Comparison of ENCODE assay signal across 19 cellular contexts in genomic region chr10:95437669-95438068, GRCh38.
DNase-seq lines count a peak whose midpoint lies in the region; ATAC-seq, FAIRE-seq and TF ChIP-seq lines count a peak whose summit lies in the region.
"Had no signal": no experiment of that assay in that cellular context is flagged by ENCODE, and none has a peak within 500 bp of the region (broad histone marks: within the 10 kb centered on the region; RNA-seq: fewer than 3 reads in every experiment).

No MANE protein-coding gene starts in this region.

- no peaks in the 10 kb centered on the region for H3K79me1 ChIP-seq in mesendoderm (ENCODE audit: low read length)

- no peak overlapping the region for H4K5ac ChIP-seq in mesendoderm (ENCODE audit: low read length)

- TF ChIP-seq CTCF in stomach (IDR thresholded peaks at IDR 0.05) (no peak), kidney (IDR thresholded peaks at IDR 0.05; ENCODE audit: borderline replicate concordance, extremely low read depth, insufficient read depth) (no peak)

- no peak overlapping the region for H2BK120ac ChIP-seq in mesendoderm (ENCODE audit: low read depth, low read length)

- no peak overlapping the region for H3K18ac ChIP-seq in mesendoderm (ENCODE audit: low read length)

- H3K4me1 ChIP-seq in BLaER1 (peaks cover 93% of the 10 kb centered on the region), mesendoderm (ENCODE audit: control insufficient read depth, low read depth, low read length) (no peaks in the 10 kb centered on the region), stomach (peaks cover 7 to 94% (median 60%) of the 10 kb centered on the region in 4 donors), kidney (ENCODE audit: control insufficient read depth in 1 of 2, insufficient read depth in 1 of 2, low read depth in 1 of 2, low read length in 2 of 2) (peaks cover 0 to 8% of the 10 kb centered on the region in 2 donors)
- H3K4me1 ChIP-seq: HAP-1 had no signal

- DNase-seq in Right ventricle myocardium superior = peak; percentile 72
- peak; percentile 35 for DNase-seq in mesendoderm
- DNase-seq in stomach = no peak
- no peak for DNase-seq in NCI-H1417 treated with DMSO at 0.1 percent for 48 hours (lab: John Stamatoyannopoulos, UW)
- no peak for DNase-seq in NCI-H128 (lab: John Stamatoyannopoulos, UW; ENCODE audit: unreplicated experiment)
- DNase-seq in kidney = no peak
- no peak for DNase-seq in MG63
- DNase-seq: 8988T, C1 segment of cervical spinal cord, GDM1, NCI-H1092 treated with DMSO at 0.1 percent for 48 hours, NCI-H1694 treated with DMSO at 0.1 percent for 48 hours, NCI-H226, NCI-H524 treated with DMSO at 0.1 percent for 48 hours, SHP77 treated with DMSO at 0.1 percent for 48 hours had no signal

- no CpG with 5 or more reads among the region's 7 CpGs for WGBS in mesendoderm (ENCODE audit: extremely low coverage, insufficient coverage, low lambda C conversion rate)
- 66 to 82% (median 69%) methylated on average over 7 of the region's 7 CpGs for WGBS in stomach, 5 donors

- TF ChIP-seq POLR2A in stomach (IDR thresholded peaks at IDR 0.05) = no peak

- no peak overlapping the region for H3K23ac ChIP-seq in mesendoderm (ENCODE audit: low read length)

- H2BK5ac ChIP-seq in mesendoderm (ENCODE audit: low read length) = no peak overlapping the region

- H3K4ac ChIP-seq in mesendoderm (ENCODE audit: low read depth, low read length) = no peak overlapping the region

- H3K4me2 ChIP-seq in BLaER1 (peak overlapping the region; percentile 72), mesendoderm (ENCODE audit: low read length) (no peak overlapping the region)

- no peak overlapping the region for H2AK5ac ChIP-seq in mesendoderm (ENCODE audit: low read length)

- H3K27ac ChIP-seq in BLaER1 = peak overlapping the region; percentile 45; the same call in 1 of the 2 replicates
- no peak overlapping the region for H3K27ac ChIP-seq in mesendoderm (ENCODE audit: low read depth, low read length)
- peak overlapping the region in 4 of 5 donors; percentile 2 to 95 (median 78) for H3K27ac ChIP-seq in stomach
- no peak overlapping the region for H3K27ac ChIP-seq in kidney (ENCODE audit: low read depth in 2 of 2, low read length in 2 of 2)

- H3K9me3 ChIP-seq in BLaER1 (no peaks in the 10 kb centered on the region), stomach (no peaks in the 10 kb centered on the region), kidney (ENCODE audit: control insufficient read depth in 1 of 2, low read length in 2 of 2) (no peaks in the 10 kb centered on the region), MG63 (no peaks in the 10 kb centered on the region)
- H3K9me3 ChIP-seq: HAP-1 had no signal

- H4K20me1 ChIP-seq in BLaER1 = no peaks in the 10 kb centered on the region

- H3K27me3 ChIP-seq in BLaER1 (no peaks in the 10 kb centered on the region), mesendoderm (ENCODE audit: insufficient read depth, low read length, poor library complexity) (no peaks in the 10 kb centered on the region), stomach (no peaks in the 10 kb centered on the region), MG63 (peaks cover 18% of the 10 kb centered on the region)

- intact Hi-C loops in Right ventricle myocardium superior (cut with DNase I) = no loop called here
- intact Hi-C loops in stomach (cut with DNase I; ENCODE audit: low total_unique reads) = no loop called here
- intact Hi-C loops in kidney (cut with DNase I) = no loop called here

- FAIRE-seq in kidney (lab: Jason Lieb, UNC) = no peak
- FAIRE-seq: GM12878, RCC 7860 had no signal

- no peak for TF ChIP-seq EP300 in stomach (IDR thresholded peaks at IDR 0.05)

- H2BK15ac ChIP-seq in mesendoderm (replicated peaks; ENCODE audit: low read depth) = no peak overlapping the region

- H3K36me3 ChIP-seq in BLaER1 (0 out of 2 replicates have a peak, but pooled peaks cover 4% of the 10 kb centered on the region), mesendoderm (ENCODE audit: control insufficient read depth, insufficient read depth, low read length) (no peaks in the 10 kb centered on the region), stomach (peaks cover 20 to 71% (median 57%) of the 10 kb centered on the region in 4 donors), kidney (ENCODE audit: control insufficient read depth in 1 of 2, insufficient read depth in 2 of 2, low read length in 2 of 2) (peaks cover 0 to 8% of the 10 kb centered on the region in 2 donors), MG63 (no peaks in the 10 kb centered on the region)
- H3K36me3 ChIP-seq: HAP-1 had no signal

- peak; percentile 62 for ATAC-seq in Right ventricle myocardium superior (ENCODE audit: poor library complexity)
- ATAC-seq: GM12878 had no signal

- H4K8ac ChIP-seq in mesendoderm (ENCODE audit: low read depth, low read length) = no peak overlapping the region

- no peaks in the 10 kb centered on the region for H3K79me2 ChIP-seq in mesendoderm (ENCODE audit: control insufficient read depth, insufficient read depth, low read length)

- H3K4me3 ChIP-seq in BLaER1 = no peak overlapping the region
- no peak overlapping the region for H3K4me3 ChIP-seq in mesendoderm (ENCODE audit: low read length)
- H3K4me3 ChIP-seq in stomach = no peak overlapping the region
- H3K4me3 ChIP-seq in kidney (ENCODE audit: low read length in 2 of 2) = no peak overlapping the region
- H3K4me3 ChIP-seq in MG63 = no peak overlapping the region
- H3K4me3 ChIP-seq: GM12878, HAP-1 had no signal

- H3K9ac ChIP-seq in BLaER1 (peak overlapping the region; percentile 51), mesendoderm (ENCODE audit: low read length) (no peak overlapping the region), kidney (ENCODE audit: low read length in 2 of 2) (no peak overlapping the region)

- no peak overlapping the region for H3K56ac ChIP-seq in mesendoderm (ENCODE audit: low read length)

Comparison
In these comparisons a context has a peak if more than half of its experiments do, and no peak if none do; other contexts are left out.
1. H3K27ac ChIP-seq: peak in BLaER1 (single experiment) and stomach (4 of 5); none in mesendoderm (single experiment) and kidney (0 of 2).
2. DNase-seq: peak in Right ventricle myocardium superior (single experiment) and mesendoderm (single experiment); none in stomach (single experiment), NCI-H1417 treated with DMSO at 0.1 percent for 48 hours (single experiment), NCI-H128 (single experiment), kidney (single experiment) and MG63 (single experiment).